ENCODE assay signal across 9 cellular contexts in genomic region chr3:152272771-152273242, GRCh38. TPM values are rescaled to one million over a fixed set of nuclear protein-coding genes. Genes with fewer than 3 reads are reported as not detected.
A peak's percentile ranks its signal among the peaks of the same experiment; 100 is the strongest.
DNase-seq lines count a peak whose midpoint lies in the region; ATAC-seq and TF ChIP-seq lines count a peak whose summit lies in the region.
"Had no signal": no experiment of that assay in that cellular context is flagged by ENCODE, and none has a peak within 500 bp of the region (broad histone marks: within the 10 kb centered on the region; RNA-seq: fewer than 3 reads in every experiment).

No MANE protein-coding gene starts in this region.

- no peaks in the 10 kb centered on the region for H3K27me3 ChIP-seq in heart right ventricle
- no peaks in the 10 kb centered on the region for H3K27me3 ChIP-seq in tibial nerve

- H3K27ac ChIP-seq in heart right ventricle (peak overlapping the region in 9 of 10 donors; percentile 6 to 99 (median 98)), tibial nerve (peak overlapping the region in 3 of 4 donors; percentile 99 to 100 (median 99))

- 60 to 73% methylated on average over 3 of the region's 3 CpGs for WGBS in heart right ventricle, 2 donors
- WGBS in tibial nerve, 2 donors, result 17 to 25% methylated on average over 3 of the region's 3 CpGs

- no peaks in the 10 kb centered on the region for H3K27me3 Mint-ChIP-seq in activated CD4-positive, alpha-beta memory T cell treated with anti-CD3 and anti-CD28 coated beads, Interleukin-2, amount 10 ng/mL, durations not matched to agents 7 days and 5 days
- H3K27me3 Mint-ChIP-seq in glutamatergic neuron (ENCODE audit: unreplicated experiment), result peaks cover 3% of the 10 kb centered on the region

- no peak for TF ChIP-seq POLR2A in tibial nerve (IDR thresholded peaks at IDR 0.05)

- TF ChIP-seq CTCF in heart right ventricle (IDR thresholded peaks at IDR 0.05), result no peak
- TF ChIP-seq CTCF in glutamatergic neuron (IDR thresholded peaks at IDR 0.05; ENCODE audit: partially characterized antibody, unreplicated experiment), result no peak
- no peak for TF ChIP-seq CTCF in tibial nerve (IDR thresholded peaks at IDR 0.05)

- DNase-seq in heart right ventricle, result no peak
- no peak for DNase-seq in left ventricle myocardium superior
- DNase-seq in activated CD4-positive, alpha-beta memory T cell treated with anti-CD3 and anti-CD28 coated beads, Interleukin-2, amount 10 ng/mL, durations not matched to agents 7 days and 5 days, result peak; percentile 38
- DNase-seq in glutamatergic neuron, result no peak
- no peak for DNase-seq in tibial nerve (ENCODE audit: low spot score in 2 of 2)
- DNase-seq in NCI-H146 treated with DMSO at 0.1 percent for 48 hours (lab: John Stamatoyannopoulos, UW; ENCODE audit: unreplicated experiment), result no peak
- no peak for DNase-seq in DMS153 (lab: John Stamatoyannopoulos, UW)

- H3K36me3 ChIP-seq in heart right ventricle, result no peaks in the 10 kb centered on the region
- no peaks in the 10 kb centered on the region for H3K36me3 ChIP-seq in tibial nerve

- H3K4me1 Mint-ChIP-seq in activated CD4-positive, alpha-beta memory T cell treated with anti-CD3 and anti-CD28 coated beads, Interleukin-2, amount 10 ng/mL, durations not matched to agents 7 days and 5 days, result peaks cover 50% of the 10 kb centered on the region
- peaks cover 20% of the 10 kb centered on the region for H3K4me1 Mint-ChIP-seq in glutamatergic neuron (ENCODE audit: low read depth, unreplicated experiment)

- POLR2A ChIA-PET in activated CD4-positive, alpha-beta memory T cell treated with anti-CD3 and anti-CD28 coated beads, Interleukin-2, amount 10 ng/mL, durations not matched to agents 7 days and 5 days (lab: Charles Lee), result interaction anchor here (1.2 to 12.4 kb wide), 7 partner anchors 11 to 79 kb away, joined by 3 to 268 read pairs (median 179); no protein-coding TSS in a partner anchor

- H3K4me3 Mint-ChIP-seq in activated CD4-positive, alpha-beta memory T cell treated with anti-CD3 and anti-CD28 coated beads, Interleukin-2, amount 10 ng/mL, durations not matched to agents 7 days and 5 days, result peak overlapping the region; percentile 92
- peak overlapping the region; percentile 51 for H3K4me3 Mint-ChIP-seq in glutamatergic neuron (ENCODE audit: unreplicated experiment)

- H3K9me3 ChIP-seq in heart right ventricle, result no peaks in the 10 kb centered on the region
- H3K9me3 ChIP-seq in tibial nerve, result no peaks in the 10 kb centered on the region

- CTCF ChIA-PET in activated CD4-positive, alpha-beta memory T cell treated with anti-CD3 and anti-CD28 coated beads, Interleukin-2, amount 10 ng/mL, durations not matched to agents 7 days and 5 days (lab: Charles Lee), result interaction anchor here (0.7 to 2.0 kb wide), 3 partner anchors 70 to 79 kb away, joined by 3 to 7 read pairs (median 5); no protein-coding TSS in a partner anchor

- H3K36me3 Mint-ChIP-seq in activated CD4-positive, alpha-beta memory T cell treated with anti-CD3 and anti-CD28 coated beads, Interleukin-2, amount 10 ng/mL, durations not matched to agents 7 days and 5 days (ENCODE audit: low read depth), result peaks cover 44% of the 10 kb centered on the region
- no peaks in the 10 kb centered on the region for H3K36me3 Mint-ChIP-seq in glutamatergic neuron (ENCODE audit: unreplicated experiment)

- H3K4me3 ChIP-seq in heart right ventricle (peak overlapping the region in 8 of 10 donors; percentile 1 to 89 (median 77)), tibial nerve (peak overlapping the region in 2 of 4 donors; percentile 2 to 93)

- peak in 1 of 2 donors; percentile 12 for TF ChIP-seq EP300 in tibial nerve (IDR thresholded peaks at IDR 0.05)

- ATAC-seq in heart right ventricle (no peak), left ventricle myocardium superior (no peak), esophagus mucosa (no peak)

- H3K4me1 ChIP-seq in heart right ventricle, result peaks cover 0 to 76% (median 72%) of the 10 kb centered on the region in 9 donors
- peaks cover under 1 to 58% (median 53%) of the 10 kb centered on the region in 4 donors for H3K4me1 ChIP-seq in tibial nerve

- intact Hi-C loops in heart right ventricle (cut with DNase I) (loop anchor here in 3 of 10 donors (5.0 to 10.0 kb wide), 2 partner anchors 49 to 132 kb away; no protein-coding TSS in a partner anchor), left ventricle myocardium superior (cut with micrococcal nuclease) (no loop called here)

- no peaks in the 10 kb centered on the region for H3K9me3 Mint-ChIP-seq in activated CD4-positive, alpha-beta memory T cell treated with anti-CD3 and anti-CD28 coated beads, Interleukin-2, amount 10 ng/mL, durations not matched to agents 7 days and 5 days
- peaks cover 8% of the 10 kb centered on the region for H3K9me3 Mint-ChIP-seq in glutamatergic neuron (ENCODE audit: unreplicated experiment)

- H3K27ac Mint-ChIP-seq in activated CD4-positive, alpha-beta memory T cell treated with anti-CD3 and anti-CD28 coated beads, Interleukin-2, amount 10 ng/mL, durations not matched to agents 7 days and 5 days, result peak overlapping the region; percentile 95
- peak overlapping the region; percentile 68 for H3K27ac Mint-ChIP-seq in glutamatergic neuron (ENCODE audit: unreplicated experiment)
- H3K27ac Mint-ChIP-seq: progenitor cell of endocrine pancreas had no signal

RNA-seq across cellular contexts. Expression of gene MBNL1, which starts 4.1 kb away (rescaled TPM):
- 100 to 1,000 TPM; 173 to 236 (median 190) TPM for total RNA-seq in heart right ventricle
- 10 to 100 TPM; 33.1 to 55.9 TPM for polyA plus RNA-seq in heart right ventricle
- 172 TPM for total RNA-seq in left ventricle myocardium superior
- 100 to 1,000 TPM; 289 to 305 TPM for total RNA-seq in activated CD4-positive, alpha-beta memory T cell treated with anti-CD3 and anti-CD28 coated beads, Interleukin-2, amount 10 ng/mL, durations not matched to agents 7 days and 5 days
- total RNA-seq in glutamatergic neuron (ENCODE audit: unreplicated experiment), result 36.6 TPM
- 100 to 1,000 TPM; 353 to 653 (median 495) TPM for total RNA-seq in tibial nerve
- 95.4 TPM for total RNA-seq in esophagus mucosa
